Comparison of ENCODE assay signal across 7 cellular contexts in the genomic region with DNA sequence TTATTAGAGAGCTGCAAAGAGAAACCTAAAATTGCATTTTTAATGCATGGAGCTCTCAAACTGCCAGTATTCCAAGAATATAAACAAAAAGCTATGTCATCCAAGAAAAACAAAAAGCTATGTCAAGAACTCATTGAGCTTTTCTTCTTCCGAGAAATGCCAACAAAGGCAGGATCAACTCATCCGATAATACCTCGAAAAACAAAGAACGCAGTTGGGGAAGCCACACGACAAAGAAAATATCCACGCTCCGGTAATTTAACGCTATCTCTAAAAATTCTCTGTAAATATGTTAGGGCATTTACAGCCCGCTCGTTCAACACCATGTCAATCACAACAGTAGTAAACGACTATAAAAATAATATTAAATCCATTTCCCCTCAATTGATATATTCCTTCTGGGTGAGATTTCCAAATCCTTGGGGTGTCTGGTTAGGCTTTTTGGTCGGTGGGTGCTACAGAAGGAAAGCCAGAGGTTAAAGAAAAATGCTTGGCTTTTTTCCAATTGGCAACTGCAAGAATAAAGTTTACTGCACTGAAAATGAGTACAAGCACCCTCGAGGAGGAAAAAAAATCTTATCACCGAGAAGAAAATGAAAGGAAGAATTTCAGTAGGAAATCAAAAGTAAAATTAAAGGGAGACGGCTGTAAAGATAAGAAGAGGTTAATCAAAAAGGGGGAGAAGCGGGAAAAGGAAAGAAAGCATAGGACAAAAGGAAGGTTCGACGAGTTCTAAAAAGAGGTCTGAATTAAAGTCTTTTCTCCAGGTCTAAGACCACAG. TPM values are rescaled to one million over a fixed set of nuclear protein-coding genes. Genes with fewer than 3 reads are reported as not detected.
DNase-seq lines count a peak whose midpoint lies in the region; ATAC-seq and TF ChIP-seq lines count a peak whose summit lies in the region.

No MANE protein-coding gene starts in this region.

- H3K4me1 ChIP-seq in body of pancreas (peaks cover 37% of the 10 kb centered on the region), lower lobe of right lung (peaks cover 43% of the 10 kb centered on the region), tibial nerve (peaks cover 0 to 48% (median 12%) of the 10 kb centered on the region in 4 donors)

- no peak for TF ChIP-seq EP300 in tibial nerve (IDR thresholded peaks at IDR 0.05)

- 0% methylated on average over 18 of the region's 18 CpGs for WGBS in body of pancreas, 2 donors
- 0 to 1% methylated on average over 18 of the region's 18 CpGs for WGBS in tibial nerve, 2 donors

- no peak for TF ChIP-seq POLR2A in body of pancreas (IDR thresholded peaks at IDR 0.05)
- no peak for TF ChIP-seq POLR2A in tibial nerve (IDR thresholded peaks at IDR 0.05)

- H3K4me3 ChIP-seq in GM12865 (ENCODE audit: low read depth, low read length): peak overlapping the region; percentile 78
- peak overlapping the region; percentile 72 to 85 for H3K4me3 ChIP-seq in body of pancreas
- H3K4me3 ChIP-seq in lower lobe of right lung: peak overlapping the region; percentile 78
- H3K4me3 ChIP-seq in tibial nerve: peak overlapping the region; percentile 73 to 92 (median 80)

- ATAC-seq in body of pancreas (no peak), lower lobe of right lung (no peak), HG03135 (IDR thresholded peaks at IDR 0.05; ENCODE audit: unreplicated experiment) (no peak)

- H3K27me3 ChIP-seq in body of pancreas: no peaks in the 10 kb centered on the region
- no peaks in the 10 kb centered on the region for H3K27me3 ChIP-seq in lower lobe of right lung (ENCODE audit: low read depth)
- no peaks in the 10 kb centered on the region for H3K27me3 ChIP-seq in tibial nerve

- intact Hi-C loops in body of pancreas (cut with DNase I) (no loop called here), lower lobe of right lung (cut with DNase I) (no loop called here)

- H3K36me3 ChIP-seq in body of pancreas (replicated peaks in 1 of 2; ENCODE audit: insufficient read depth in 1 of 2, low read depth in 2 of 2) (no peaks in the 10 kb centered on the region), lower lobe of right lung (no peaks in the 10 kb centered on the region), tibial nerve (no peaks in the 10 kb centered on the region)

- H3K27ac ChIP-seq in body of pancreas (peak overlapping the region; percentile 91 to 99 (median 96)), lower lobe of right lung (peak overlapping the region; percentile 94), tibial nerve (peak overlapping the region; percentile 91 to 99 (median 96))

- TF ChIP-seq CTCF in GM12865 (IDR thresholded peaks at IDR 0.05; ENCODE audit: insufficient read depth, low read depth, low read length, missing control alignments): no peak
- TF ChIP-seq CTCF in body of pancreas (IDR thresholded peaks at IDR 0.05): no peak
- TF ChIP-seq CTCF in lower lobe of right lung (IDR thresholded peaks at IDR 0.05): no peak
- no peak for TF ChIP-seq CTCF in tibial nerve (IDR thresholded peaks at IDR 0.05)

- H3K9me3 ChIP-seq in body of pancreas (no peaks in the 10 kb centered on the region), lower lobe of right lung (no peaks in the 10 kb centered on the region), tibial nerve (no peaks in the 10 kb centered on the region)

- DNase-seq in GM12865 (ENCODE audit: low read depth) (peak; percentile 9), NCI-H1105 treated with DMSO at 0.1 percent for 48 hours (lab: John Stamatoyannopoulos, UW) (peak; percentile 47), body of pancreas (no peak), lower lobe of right lung (no peak), tibial nerve (ENCODE audit: low spot score in 2 of 2) (no peak), NCI-H1436 treated with DMSO at 0.1 percent for 48 hours (lab: John Stamatoyannopoulos, UW) (no peak)

RNA-seq across cellular contexts. Expression of a gene that starts 0.9 kb away (rescaled TPM):
- total RNA-seq in body of pancreas: 100 to 1,000 TPM in 1 of 2 donors, 10 to 100 TPM in 1; 96.6 to 130 TPM
- 118 TPM for total RNA-seq in lower lobe of right lung
- 100 to 1,000 TPM in 2 of 4 donors, 10 to 100 TPM in 2; 74.1 to 141 (median 106) TPM for total RNA-seq in tibial nerve

RNA-seq across cellular contexts. Expression of a gene that starts 10.4 kb away (rescaled TPM):
- 10 to 100 TPM; 24.9 to 25.4 TPM for total RNA-seq in body of pancreas
- 120 TPM for total RNA-seq in lower lobe of right lung
- total RNA-seq in tibial nerve: 10 to 100 TPM; 22.8 to 62.7 (median 54.3) TPM

RNA-seq across cellular contexts. Expression of a gene that starts 46.0 kb away (rescaled TPM):
- total RNA-seq in body of pancreas (10 to 100 TPM; 20.2 to 73.2 TPM), lower lobe of right lung (107 TPM), tibial nerve (100 to 1,000 TPM in 2 of 4 donors, 10 to 100 TPM in 2; 47.7 to 129 (median 87.5) TPM)

RNA-seq across cellular contexts. Expression of a gene that starts 54.3 kb away (rescaled TPM):
- 10 to 100 TPM; 44.5 to 47.5 TPM for total RNA-seq in body of pancreas
- 19.5 TPM for total RNA-seq in lower lobe of right lung
- total RNA-seq in tibial nerve: 10 to 100 TPM in 3 of 4 donors, 1 to 10 TPM in 1; 8.2 to 18.3 (median 13.5) TPM

RNA-seq across cellular contexts. Expression of a gene that starts 56.7 kb away (rescaled TPM):
- total RNA-seq in body of pancreas (1 to 10 TPM; 6.3 to 7.0 TPM), lower lobe of right lung (18.0 TPM), tibial nerve (10 to 100 TPM; 14.4 to 18.6 (median 16.1) TPM)

Comparison
In these comparisons a context has a peak if more than half of its experiments do, and no peak if none do; other contexts are left out.
1. DNase-seq: peak in GM12865 (single experiment) and NCI-H1105 treated with DMSO at 0.1 percent for 48 hours (single experiment); none in body of pancreas (0 of 4), lower lobe of right lung (single experiment), tibial nerve (0 of 2) and NCI-H1436 treated with DMSO at 0.1 percent for 48 hours (single experiment).
2. Peak in every context shown above with its lines, with median percentiles within 50 percentile points of each other: H3K4me3 ChIP-seq and H3K27ac ChIP-seq.